Comparison of ENCODE assay signal across 11 cellular contexts in the genomic region with DNA sequence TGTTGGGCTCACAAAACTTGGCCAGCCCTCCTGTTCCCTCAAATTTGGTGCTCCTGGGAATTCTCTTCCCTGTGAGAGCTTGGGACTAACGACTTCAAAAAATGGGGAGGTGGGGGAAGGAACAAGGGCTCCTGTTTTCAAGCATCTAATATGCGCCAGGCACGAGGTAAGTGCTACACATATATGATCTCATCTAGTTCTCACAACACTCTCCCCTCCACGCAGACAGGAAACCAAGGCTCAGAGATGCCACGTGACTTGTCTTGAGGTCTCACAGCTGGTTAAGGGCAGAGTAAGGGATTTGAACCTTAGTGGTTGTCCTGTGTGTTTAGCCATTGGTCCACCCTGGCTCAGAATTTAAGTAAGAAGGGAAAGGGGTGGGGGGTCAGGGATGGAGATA.
DNase-seq lines count a peak whose midpoint lies in the region; ATAC-seq and TF ChIP-seq lines count a peak whose summit lies in the region.
"Had no signal": no experiment of that assay in that cellular context is flagged by ENCODE, and none has a peak within 500 bp of the region (broad histone marks: within the 10 kb centered on the region; RNA-seq: fewer than 3 reads in every experiment).

No MANE protein-coding gene starts in this region.

- no peak for ATAC-seq in GM21526 (IDR thresholded peaks at IDR 0.05; ENCODE audit: low FRiP score, unreplicated experiment)

- H3K9me3 Mint-ChIP-seq in activated naive CD4-positive, alpha-beta T cell treated with anti-CD3 and anti-CD28 coated beads for 36 hours: no peaks in the 10 kb centered on the region
- H3K9me3 Mint-ChIP-seq in type B pancreatic cell: no peaks in the 10 kb centered on the region

- H3K27me3 Mint-ChIP-seq in activated naive CD4-positive, alpha-beta T cell treated with anti-CD3 and anti-CD28 coated beads for 36 hours (ENCODE audit: low read depth): no peaks in the 10 kb centered on the region
- peaks cover 21% of the 10 kb centered on the region for H3K27me3 Mint-ChIP-seq in type B pancreatic cell
- H3K27me3 Mint-ChIP-seq: activated naive CD8-positive, alpha-beta T cell had no signal

- H3K4me1 Mint-ChIP-seq in activated naive CD4-positive, alpha-beta T cell treated with anti-CD3 and anti-CD28 coated beads for 36 hours (ENCODE audit: low read depth): peaks cover 10% of the 10 kb centered on the region
- H3K4me1 Mint-ChIP-seq in type B pancreatic cell (ENCODE audit: unreplicated experiment): peaks cover 58% of the 10 kb centered on the region

- H3K36me3 Mint-ChIP-seq in activated naive CD4-positive, alpha-beta T cell treated with anti-CD3 and anti-CD28 coated beads for 36 hours (ENCODE audit: low read depth): no peaks in the 10 kb centered on the region
- no peaks in the 10 kb centered on the region for H3K36me3 Mint-ChIP-seq in type B pancreatic cell
- H3K36me3 Mint-ChIP-seq: activated naive CD8-positive, alpha-beta T cell had no signal

- intact Hi-C loops in activated naive CD4-positive, alpha-beta T cell treated with anti-CD3 and anti-CD28 coated beads for 36 hours (cut with micrococcal nuclease): no loop called here

- peak; percentile 67 for DNase-seq in activated naive CD4-positive, alpha-beta T cell treated with anti-CD3 and anti-CD28 coated beads for 36 hours
- DNase-seq in activated naive CD4-positive, alpha-beta T cell treated with Interleukin-2 at 50 U/mL for 16 hours: no peak
- peak; percentile 51 for DNase-seq in activated CD8-positive, alpha-beta memory T cell treated with anti-CD3 and anti-CD28 coated beads, Interleukin-2, amount 50 U/mL, for 48 hours
- DNase-seq in islet precursor cell: peak; percentile 51
- DNase-seq in type B pancreatic cell (ENCODE audit: extremely low spot score, unreplicated experiment): peak; percentile 37
- DNase-seq in T-helper 9 cell: no peak
- DNase-seq in NCI-H774 (lab: John Stamatoyannopoulos, UW): no peak
- DNase-seq: SHP77; stimulated activated CD4-positive, alpha-beta T cell treated with anti-CD3 and anti-CD28 coated beads, Interleukin-2, amount 100 ng/mL, for 48 hours had no signal

- no peak overlapping the region for H3K27ac Mint-ChIP-seq in activated naive CD4-positive, alpha-beta T cell treated with anti-CD3 and anti-CD28 coated beads for 36 hours
- H3K27ac Mint-ChIP-seq in type B pancreatic cell: no peak overlapping the region
- H3K27ac Mint-ChIP-seq: activated naive CD8-positive, alpha-beta T cell had no signal

- CTCF ChIA-PET in activated naive CD4-positive, alpha-beta T cell treated with anti-CD3 and anti-CD28 coated beads for 36 hours (lab: Charles Lee): interaction anchor here (1.8 kb wide), 1 partner anchor 19 kb away, joined by 5 read pairs; no protein-coding TSS in a partner anchor

- TF ChIP-seq CTCF in type B pancreatic cell (conservative IDR thresholded peaks at IDR 0.05): no peak

- H3K4me3 Mint-ChIP-seq in activated naive CD4-positive, alpha-beta T cell treated with anti-CD3 and anti-CD28 coated beads for 36 hours: no peak overlapping the region
- no peak overlapping the region for H3K4me3 Mint-ChIP-seq in type B pancreatic cell
- H3K4me3 Mint-ChIP-seq: activated naive CD8-positive, alpha-beta T cell had no signal

Comparison
In these comparisons a context has a peak if more than half of its experiments do, and no peak if none do; other contexts are left out.
1. DNase-seq: peak in activated naive CD4-positive, alpha-beta T cell treated with anti-CD3 and anti-CD28 coated beads for 36 hours (single experiment), activated CD8-positive, alpha-beta memory T cell treated with anti-CD3 and anti-CD28 coated beads, Interleukin-2, amount 50 U/mL, for 48 hours (single experiment), islet precursor cell (single experiment) and type B pancreatic cell (single experiment); none in activated naive CD4-positive, alpha-beta T cell treated with Interleukin-2 at 50 U/mL for 16 hours (single experiment), T-helper 9 cell (single experiment) and NCI-H774 (single experiment).